10 cellular contexts compared by ENCODE assay signal in the genomic region with DNA sequence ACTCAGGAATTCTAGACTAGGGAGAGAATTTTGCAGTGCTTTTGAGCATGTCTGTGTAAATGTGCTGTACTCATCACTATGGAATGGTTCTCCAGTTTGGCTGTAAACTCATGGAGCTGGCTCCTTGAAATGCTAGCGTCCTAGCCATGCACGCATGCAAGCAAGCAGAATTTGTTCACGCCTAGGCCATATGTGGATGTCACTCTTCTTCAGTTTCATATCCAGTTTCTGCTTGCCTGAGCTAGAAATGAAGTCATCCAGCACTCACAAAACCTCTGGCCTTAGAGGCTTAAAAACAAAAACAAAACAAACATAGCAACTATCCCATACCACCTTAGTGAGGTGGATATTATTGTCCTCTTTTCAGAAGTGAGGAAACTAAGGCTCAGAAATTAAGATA. TPM values are rescaled to one million over a fixed set of nuclear protein-coding genes. Genes with fewer than 3 reads are reported as not detected.
DNase-seq lines count a peak whose midpoint lies in the region; ATAC-seq and TF ChIP-seq lines count a peak whose summit lies in the region.
"Not testable (repeated sequence)": the region's sequence is repeated elsewhere in the genome, so short reads cannot be mapped to it uniquely, and the experiment has no call there.
"Had no signal": no experiment of that assay in that cellular context is flagged by ENCODE, and none has a peak within 500 bp of the region (broad histone marks: within the 10 kb centered on the region; RNA-seq: fewer than 3 reads in every experiment).

No MANE protein-coding gene starts in this region.

- not testable (repeated sequence) for H3K27ac Mint-ChIP-seq in activated T-cell treated with anti-CD3 and anti-CD28 coated beads, Interleukin-2, amount 50 U/mL, for 72 hours

- H3K36me3 ChIP-seq in mucosa of descending colon (ENCODE audit: low read depth): not testable (repeated sequence)

- not testable (repeated sequence) for H3K27me3 Mint-ChIP-seq in activated T-cell treated with anti-CD3 and anti-CD28 coated beads, Interleukin-2, amount 50 U/mL, for 72 hours (ENCODE audit: low read depth)

- not testable (repeated sequence) for H3K36me3 Mint-ChIP-seq in activated T-cell treated with anti-CD3 and anti-CD28 coated beads, Interleukin-2, amount 50 U/mL, for 72 hours (ENCODE audit: insufficient read depth in 2 of 2)

- not testable (repeated sequence) for H3K4me3 Mint-ChIP-seq in activated T-cell treated with anti-CD3 and anti-CD28 coated beads, Interleukin-2, amount 50 U/mL, for 72 hours

- not testable (repeated sequence) for TF ChIP-seq CTCF in mucosa of descending colon (IDR thresholded peaks at IDR 0.05)

- peak; percentile 31 for ATAC-seq in GM18907 (IDR thresholded peaks at IDR 0.05; ENCODE audit: unreplicated experiment)
- peak; percentile 47 for ATAC-seq in GM21367 (IDR thresholded peaks at IDR 0.05; ENCODE audit: unreplicated experiment)
- ATAC-seq in HG02588 (IDR thresholded peaks at IDR 0.05; ENCODE audit: unreplicated experiment): peak; percentile 50
- ATAC-seq in HG03064 (IDR thresholded peaks at IDR 0.05; ENCODE audit: low read depth, unreplicated experiment): peak; percentile 44
- ATAC-seq in HG03521 (IDR thresholded peaks at IDR 0.05; ENCODE audit: unreplicated experiment): peak; percentile 50
- ATAC-seq in activated T-cell treated with anti-CD3 and anti-CD28 coated beads, Interleukin-2, amount 50 U/mL, for 72 hours (replicated peaks in 1 of 2): peak; percentile 40 to 41
- peak; percentile 53 for ATAC-seq in mucosa of descending colon

- not testable (repeated sequence) for H3K4me1 Mint-ChIP-seq in activated T-cell treated with anti-CD3 and anti-CD28 coated beads, Interleukin-2, amount 50 U/mL, for 72 hours (ENCODE audit: low read depth)

- DNase-seq in activated T-cell treated with anti-CD3 and anti-CD28 coated beads, Interleukin-2, amount 50 U/mL, for 72 hours; mucosa of descending colon: not testable (repeated sequence)

- H3K9me3 Mint-ChIP-seq in activated T-cell treated with anti-CD3 and anti-CD28 coated beads, Interleukin-2, amount 50 U/mL, for 72 hours: not testable (repeated sequence)

- intact Hi-C loops in mucosa of descending colon (cut with DNase I, micrococcal nuclease): not testable (repeated sequence)

- H3K9me3 ChIP-seq in mucosa of descending colon: not testable (repeated sequence)

- not testable (repeated sequence) for H3K4me1 ChIP-seq in mucosa of descending colon (ENCODE audit: low read depth)

- H3K4me3 ChIP-seq in mucosa of descending colon: not testable (repeated sequence)

RNA-seq across cellular contexts. Expression of a gene that starts 37.6 kb away (rescaled TPM):
- total RNA-seq in activated T-cell treated with anti-CD3 and anti-CD28 coated beads, Interleukin-2, amount 50 U/mL, for 72 hours: 10 to 100 TPM in 1 of 2 donors, 1 to 10 TPM in 1; 3.5 to 49.2 TPM
- total RNA-seq in mucosa of descending colon: 1 to 10 TPM in 1 of 3 donors, under 1 TPM in 1, not detected in 1; 0.43 to 1.0 TPM
- total RNA-seq: aorta; cardiac septum; CD4-positive, CD25-positive, alpha-beta regulatory T cell had no signal
